Comparison of ENCODE assay signal across 1 cellular context in the genomic region with DNA sequence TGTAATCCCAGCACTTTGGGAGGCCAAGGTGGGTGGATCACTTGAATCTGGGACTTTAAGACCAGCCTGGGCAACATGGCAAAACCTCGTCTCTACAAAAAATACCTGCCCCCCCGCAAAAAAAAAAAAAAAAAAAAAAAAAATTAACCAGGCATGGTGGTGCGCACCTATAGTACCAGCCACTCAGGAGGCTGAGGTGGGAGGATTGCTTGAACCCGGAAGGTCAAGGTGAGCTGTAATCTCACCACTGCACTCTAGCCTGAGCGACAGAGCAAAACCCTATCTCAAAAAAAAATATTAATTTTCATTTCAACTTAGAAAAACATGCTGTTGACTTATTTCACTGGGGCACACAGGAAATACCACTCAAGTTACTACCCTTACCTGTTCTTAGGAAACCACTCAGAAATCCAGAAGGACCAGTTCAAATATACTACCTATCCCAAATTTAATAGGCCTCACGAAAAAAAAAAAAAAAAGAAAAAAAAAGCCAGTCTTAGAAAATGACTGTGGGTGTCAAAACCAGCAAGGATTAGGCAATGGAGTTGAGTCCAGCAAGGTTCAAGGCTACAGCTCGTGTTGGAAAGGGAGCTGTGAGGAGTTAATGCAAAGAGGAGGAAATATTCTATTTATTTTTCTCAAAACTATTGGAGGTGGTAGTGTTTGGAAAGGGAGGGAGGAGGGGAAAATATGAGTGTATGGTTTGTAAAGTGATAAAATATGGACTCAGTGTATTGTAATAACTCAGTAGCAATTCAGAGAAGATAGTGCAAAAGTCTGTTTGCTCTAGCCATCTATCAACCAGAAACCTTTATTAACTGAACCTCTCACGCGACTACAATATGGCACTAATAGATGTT.
TF ChIP-seq lines count a peak whose summit lies in the region.

No MANE protein-coding gene starts in this region.

TF ChIP-seq in HepG2, 621 proteins besides CTCF, POLR2A, EP300 and RAD21 (continued from another document and continues in another):
- TF ChIP-seq MED13 (CRISPR knock-in tag; IDR thresholded peaks at IDR 0.05) (peak; percentile 52; the same call in 1 of the 2 replicates), SMC3 (IDR thresholded peaks at IDR 0.05; ENCODE audit: low read length) (peak; percentile 44), KMT2A (CRISPR knock-in tag; IDR thresholded peaks at IDR 0.05) (0 out of 2 replicates have a peak, but pooled peaks have one; percentile 37), ZNF746 (CRISPR knock-in tag; IDR thresholded peaks at IDR 0.05) (peak; percentile 57; the same call in 1 of the 2 replicates), ZSCAN20 (CRISPR knock-in tag; IDR thresholded peaks at IDR 0.05; ENCODE audit: borderline replicate concordance) (0 out of 2 replicates have a peak, but pooled peaks have one; percentile 45), ZSCAN12 (CRISPR knock-in tag; IDR thresholded peaks at IDR 0.05) (no peak), ERF (CRISPR knock-in tag; IDR thresholded peaks at IDR 0.05) (0 out of 2 replicates have a peak, but pooled peaks have one; percentile 39), MTF1 (CRISPR knock-in tag; IDR thresholded peaks at IDR 0.05) (no peak), SATB2 (CRISPR knock-in tag; IDR thresholded peaks at IDR 0.05) (peak; percentile 88), FOXJ3 (CRISPR knock-in tag; IDR thresholded peaks at IDR 0.05; ENCODE audit: borderline replicate concordance) (peak; percentile 78; the same call in 1 of the 2 replicates), ELF1 (CRISPR knock-in tag; IDR thresholded peaks at IDR 0.05) (no peak), ZNF337 (CRISPR knock-in tag; IDR thresholded peaks at IDR 0.05; ENCODE audit: borderline replicate concordance, low read depth) (no peak), HCFC1 (IDR thresholded peaks at IDR 0.05; ENCODE audit: low read depth, low read length) (no peak), ZSCAN9 (CRISPR knock-in tag; IDR thresholded peaks at IDR 0.05; ENCODE audit: borderline replicate concordance) (peak; percentile 91; the same call in 1 of the 2 replicates), KDM4B (CRISPR knock-in tag; IDR thresholded peaks at IDR 0.05) (0 out of 2 replicates have a peak, but pooled peaks have one; percentile 24), SETDB1 (CRISPR knock-in tag; IDR thresholded peaks at IDR 0.05; ENCODE audit: borderline replicate concordance) (no peak), HDAC1 (CRISPR knock-in tag; IDR thresholded peaks at IDR 0.05) (peak; percentile 60; the same call in 1 of the 2 replicates), ZKSCAN8 (CRISPR knock-in tag; IDR thresholded peaks at IDR 0.05; ENCODE audit: borderline replicate concordance) (peak; percentile 74; the same call in 1 of the 2 replicates), SCMH1 (CRISPR knock-in tag; IDR thresholded peaks at IDR 0.05; ENCODE audit: borderline replicate concordance) (no peak), ZNF547 (CRISPR knock-in tag; IDR thresholded peaks at IDR 0.05) (no peak), NFE2 (CRISPR knock-in tag; IDR thresholded peaks at IDR 0.05) (no peak), ZNF563 (CRISPR knock-in tag; IDR thresholded peaks at IDR 0.05) (no peak), NFKBIZ (CRISPR knock-in tag; IDR thresholded peaks at IDR 0.05) (peak; percentile 77; the same call in 1 of the 2 replicates), ZBTB3 (CRISPR knock-in tag; IDR thresholded peaks at IDR 0.05; ENCODE audit: borderline replicate concordance, low read depth) (0 out of 2 replicates have a peak, but pooled peaks have one; percentile 64), KAT8 (CRISPR knock-in tag; IDR thresholded peaks at IDR 0.05) (peak; percentile 75; the same call in 1 of the 2 replicates), PRPF4 (IDR thresholded peaks at IDR 0.05; ENCODE audit: low read depth, low read length, poor library complexity, severe bottlenecking) (no peak), ZNF546 (CRISPR knock-in tag; conservative IDR thresholded peaks at IDR 0.05) (no peak), ZNF549 (CRISPR knock-in tag; IDR thresholded peaks at IDR 0.05) (no peak), MEIS1 (CRISPR knock-in tag; IDR thresholded peaks at IDR 0.05; ENCODE audit: borderline replicate concordance) (no peak; the same call in 1 of the 2 replicates), RARA (CRISPR knock-in tag; IDR thresholded peaks at IDR 0.05) (peak; percentile 95), GATAD2A (CRISPR knock-in tag; IDR thresholded peaks at IDR 0.05) (peak; percentile 98), ZNF577 (CRISPR knock-in tag; IDR thresholded peaks at IDR 0.05; ENCODE audit: borderline replicate concordance, low read depth) (no peak), FOXA1 (IDR thresholded peaks at IDR 0.05) (no peak), FOXA1 (CRISPR knock-in tag; IDR thresholded peaks at IDR 0.05) (peak; percentile 63)
- TF ChIP-seq, protein P1, sequence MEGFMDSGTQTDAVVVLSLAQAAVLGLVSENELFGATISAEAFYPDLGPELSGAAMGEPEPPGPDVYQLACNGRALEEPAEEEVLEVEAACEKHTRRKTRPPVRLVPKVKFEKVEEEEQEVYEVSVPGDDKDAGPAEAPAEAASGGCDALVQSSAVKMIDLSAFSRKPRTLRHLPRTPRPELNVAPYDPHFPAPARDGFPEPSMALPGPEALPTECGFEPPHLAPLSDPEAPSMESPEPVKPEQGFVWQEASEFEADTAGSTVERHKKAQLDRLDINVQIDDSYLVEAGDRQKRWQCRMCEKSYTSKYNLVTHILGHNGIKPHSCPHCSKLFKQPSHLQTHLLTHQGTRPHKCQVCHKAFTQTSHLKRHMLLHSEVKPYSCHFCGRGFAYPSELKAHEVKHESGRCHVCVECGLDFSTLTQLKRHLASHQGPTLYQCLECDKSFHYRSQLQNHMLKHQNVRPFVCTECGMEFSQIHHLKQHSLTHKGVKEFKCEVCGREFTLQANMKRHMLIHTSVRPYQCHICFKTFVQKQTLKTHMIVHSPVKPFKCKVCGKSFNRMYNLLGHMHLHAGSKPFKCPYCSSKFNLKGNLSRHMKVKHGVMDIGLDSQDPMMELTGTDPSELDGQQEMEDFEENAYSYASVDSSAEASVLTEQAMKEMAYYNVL (CRISPR knock-in tag; IDR thresholded peaks at IDR 0.05; ENCODE audit: borderline replicate concordance), result peak; percentile 91; the same call in 1 of the 2 replicates
- TF ChIP-seq, protein P2, sequence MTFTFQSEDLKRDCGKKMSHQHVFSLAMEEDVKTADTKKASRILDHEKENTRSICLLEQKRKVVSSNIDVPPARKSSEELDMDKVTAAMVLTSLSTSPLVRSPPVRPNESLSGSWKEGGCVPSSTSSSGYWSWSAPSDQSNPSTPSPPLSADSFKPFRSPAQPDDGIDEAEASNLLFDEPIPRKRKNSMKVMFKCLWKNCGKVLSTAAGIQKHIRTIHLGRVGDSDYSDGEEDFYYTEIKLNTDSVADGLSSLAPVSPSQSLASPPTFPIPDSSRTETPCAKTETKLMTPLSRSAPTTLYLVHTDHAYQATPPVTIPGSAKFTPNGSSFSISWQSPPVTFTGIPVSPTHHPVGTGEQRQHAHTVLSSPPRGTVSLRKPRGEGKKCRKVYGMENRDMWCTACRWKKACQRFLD (CRISPR knock-in tag; IDR thresholded peaks at IDR 0.05; ENCODE audit: borderline replicate concordance), result 0 out of 2 replicates have a peak, but pooled peaks have one; percentile 43
- TF ChIP-seq, protein P3, sequence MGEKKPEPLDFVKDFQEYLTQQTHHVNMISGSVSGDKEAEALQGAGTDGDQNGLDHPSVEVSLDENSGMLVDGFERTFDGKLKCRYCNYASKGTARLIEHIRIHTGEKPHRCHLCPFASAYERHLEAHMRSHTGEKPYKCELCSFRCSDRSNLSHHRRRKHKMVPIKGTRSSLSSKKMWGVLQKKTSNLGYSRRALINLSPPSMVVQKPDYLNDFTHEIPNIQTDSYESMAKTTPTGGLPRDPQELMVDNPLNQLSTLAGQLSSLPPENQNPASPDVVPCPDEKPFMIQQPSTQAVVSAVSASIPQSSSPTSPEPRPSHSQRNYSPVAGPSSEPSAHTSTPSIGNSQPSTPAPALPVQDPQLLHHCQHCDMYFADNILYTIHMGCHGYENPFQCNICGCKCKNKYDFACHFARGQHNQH (CRISPR knock-in tag; IDR thresholded peaks at IDR 0.05), result peak; percentile 86
- TF ChIP-seq, protein P4, sequence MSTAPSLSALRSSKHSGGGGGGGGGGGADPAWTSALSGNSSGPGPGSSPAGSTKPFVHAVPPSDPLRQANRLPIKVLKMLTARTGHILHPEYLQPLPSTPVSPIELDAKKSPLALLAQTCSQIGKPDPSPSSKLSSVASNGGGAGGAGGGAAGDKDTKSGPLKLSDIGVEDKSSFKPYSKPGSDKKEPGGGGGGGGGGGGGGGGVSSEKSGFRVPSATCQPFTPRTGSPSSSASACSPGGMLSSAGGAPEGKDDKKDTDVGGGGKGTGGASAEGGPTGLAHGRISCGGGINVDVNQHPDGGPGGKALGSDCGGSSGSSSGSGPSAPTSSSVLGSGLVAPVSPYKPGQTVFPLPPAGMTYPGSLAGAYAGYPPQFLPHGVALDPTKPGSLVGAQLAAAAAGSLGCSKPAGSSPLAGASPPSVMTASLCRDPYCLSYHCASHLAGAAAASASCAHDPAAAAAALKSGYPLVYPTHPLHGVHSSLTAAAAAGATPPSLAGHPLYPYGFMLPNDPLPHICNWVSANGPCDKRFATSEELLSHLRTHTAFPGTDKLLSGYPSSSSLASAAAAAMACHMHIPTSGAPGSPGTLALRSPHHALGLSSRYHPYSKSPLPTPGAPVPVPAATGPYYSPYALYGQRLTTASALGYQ (CRISPR knock-in tag; IDR thresholded peaks at IDR 0.05), result peak; percentile 84
- TF ChIP-seq, protein P5, sequence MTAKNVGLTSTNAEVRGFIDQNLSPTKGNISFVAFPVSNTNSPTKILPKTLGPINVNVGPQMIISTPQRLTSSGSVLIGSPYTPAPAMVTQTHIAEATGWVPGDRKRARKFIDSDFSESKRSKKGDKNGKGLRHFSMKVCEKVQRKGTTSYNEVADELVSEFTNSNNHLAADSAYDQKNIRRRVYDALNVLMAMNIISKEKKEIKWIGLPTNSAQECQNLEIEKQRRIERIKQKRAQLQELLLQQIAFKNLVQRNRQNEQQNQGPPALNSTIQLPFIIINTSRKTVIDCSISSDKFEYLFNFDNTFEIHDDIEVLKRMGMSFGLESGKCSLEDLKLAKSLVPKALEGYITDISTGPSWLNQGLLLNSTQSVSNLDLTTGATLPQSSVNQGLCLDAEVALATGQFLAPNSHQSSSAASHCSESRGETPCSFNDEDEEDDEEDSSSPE (CRISPR knock-in tag; IDR thresholded peaks at IDR 0.05), result 0 out of 2 replicates have a peak, but pooled peaks have one; percentile 14
- TF ChIP-seq, protein P6, sequence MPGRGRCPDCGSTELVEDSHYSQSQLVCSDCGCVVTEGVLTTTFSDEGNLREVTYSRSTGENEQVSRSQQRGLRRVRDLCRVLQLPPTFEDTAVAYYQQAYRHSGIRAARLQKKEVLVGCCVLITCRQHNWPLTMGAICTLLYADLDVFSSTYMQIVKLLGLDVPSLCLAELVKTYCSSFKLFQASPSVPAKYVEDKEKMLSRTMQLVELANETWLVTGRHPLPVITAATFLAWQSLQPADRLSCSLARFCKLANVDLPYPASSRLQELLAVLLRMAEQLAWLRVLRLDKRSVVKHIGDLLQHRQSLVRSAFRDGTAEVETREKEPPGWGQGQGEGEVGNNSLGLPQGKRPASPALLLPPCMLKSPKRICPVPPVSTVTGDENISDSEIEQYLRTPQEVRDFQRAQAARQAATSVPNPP (CRISPR knock-in tag; IDR thresholded peaks at IDR 0.05), result 0 out of 2 replicates have a peak, but pooled peaks have one; percentile 40
- TF ChIP-seq, protein P7, sequence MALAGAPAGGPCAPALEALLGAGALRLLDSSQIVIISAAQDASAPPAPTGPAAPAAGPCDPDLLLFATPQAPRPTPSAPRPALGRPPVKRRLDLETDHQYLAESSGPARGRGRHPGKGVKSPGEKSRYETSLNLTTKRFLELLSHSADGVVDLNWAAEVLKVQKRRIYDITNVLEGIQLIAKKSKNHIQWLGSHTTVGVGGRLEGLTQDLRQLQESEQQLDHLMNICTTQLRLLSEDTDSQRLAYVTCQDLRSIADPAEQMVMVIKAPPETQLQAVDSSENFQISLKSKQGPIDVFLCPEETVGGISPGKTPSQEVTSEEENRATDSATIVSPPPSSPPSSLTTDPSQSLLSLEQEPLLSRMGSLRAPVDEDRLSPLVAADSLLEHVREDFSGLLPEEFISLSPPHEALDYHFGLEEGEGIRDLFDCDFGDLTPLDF (CRISPR knock-in tag; IDR thresholded peaks at IDR 0.05), result peak; percentile 52; the same call in 1 of the 2 replicates
- TF ChIP-seq, protein P8, sequence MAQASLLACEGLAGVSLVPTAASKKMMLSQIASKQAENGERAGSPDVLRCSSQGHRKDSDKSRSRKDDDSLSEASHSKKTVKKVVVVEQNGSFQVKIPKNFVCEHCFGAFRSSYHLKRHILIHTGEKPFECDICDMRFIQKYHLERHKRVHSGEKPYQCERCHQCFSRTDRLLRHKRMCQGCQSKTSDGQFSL (CRISPR knock-in tag; IDR thresholded peaks at IDR 0.05), result no peak
- TF ChIP-seq, protein P9, sequence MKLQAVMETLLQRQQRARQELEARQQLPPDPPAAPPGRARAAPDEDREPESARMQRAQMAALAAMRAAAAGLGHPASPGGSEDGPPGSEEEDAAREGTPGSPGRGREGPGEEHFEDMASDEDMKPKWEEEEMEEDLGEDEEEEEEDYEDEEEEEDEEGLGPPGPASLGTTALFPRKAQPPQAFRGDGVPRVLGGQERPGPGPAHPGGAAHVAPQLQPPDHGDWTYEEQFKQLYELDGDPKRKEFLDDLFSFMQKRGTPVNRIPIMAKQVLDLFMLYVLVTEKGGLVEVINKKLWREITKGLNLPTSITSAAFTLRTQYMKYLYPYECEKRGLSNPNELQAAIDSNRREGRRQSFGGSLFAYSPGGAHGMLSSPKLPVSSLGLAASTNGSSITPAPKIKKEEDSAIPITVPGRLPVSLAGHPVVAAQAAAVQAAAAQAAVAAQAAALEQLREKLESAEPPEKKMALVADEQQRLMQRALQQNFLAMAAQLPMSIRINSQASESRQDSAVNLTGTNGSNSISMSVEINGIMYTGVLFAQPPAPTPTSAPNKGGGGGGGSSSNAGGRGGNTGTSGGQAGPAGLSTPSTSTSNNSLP (IDR thresholded peaks at IDR 0.05; ENCODE audit: low read depth, low read length), result peak; percentile 53; the same call in 1 of the 2 replicates
- TF ChIP-seq, protein P10, sequence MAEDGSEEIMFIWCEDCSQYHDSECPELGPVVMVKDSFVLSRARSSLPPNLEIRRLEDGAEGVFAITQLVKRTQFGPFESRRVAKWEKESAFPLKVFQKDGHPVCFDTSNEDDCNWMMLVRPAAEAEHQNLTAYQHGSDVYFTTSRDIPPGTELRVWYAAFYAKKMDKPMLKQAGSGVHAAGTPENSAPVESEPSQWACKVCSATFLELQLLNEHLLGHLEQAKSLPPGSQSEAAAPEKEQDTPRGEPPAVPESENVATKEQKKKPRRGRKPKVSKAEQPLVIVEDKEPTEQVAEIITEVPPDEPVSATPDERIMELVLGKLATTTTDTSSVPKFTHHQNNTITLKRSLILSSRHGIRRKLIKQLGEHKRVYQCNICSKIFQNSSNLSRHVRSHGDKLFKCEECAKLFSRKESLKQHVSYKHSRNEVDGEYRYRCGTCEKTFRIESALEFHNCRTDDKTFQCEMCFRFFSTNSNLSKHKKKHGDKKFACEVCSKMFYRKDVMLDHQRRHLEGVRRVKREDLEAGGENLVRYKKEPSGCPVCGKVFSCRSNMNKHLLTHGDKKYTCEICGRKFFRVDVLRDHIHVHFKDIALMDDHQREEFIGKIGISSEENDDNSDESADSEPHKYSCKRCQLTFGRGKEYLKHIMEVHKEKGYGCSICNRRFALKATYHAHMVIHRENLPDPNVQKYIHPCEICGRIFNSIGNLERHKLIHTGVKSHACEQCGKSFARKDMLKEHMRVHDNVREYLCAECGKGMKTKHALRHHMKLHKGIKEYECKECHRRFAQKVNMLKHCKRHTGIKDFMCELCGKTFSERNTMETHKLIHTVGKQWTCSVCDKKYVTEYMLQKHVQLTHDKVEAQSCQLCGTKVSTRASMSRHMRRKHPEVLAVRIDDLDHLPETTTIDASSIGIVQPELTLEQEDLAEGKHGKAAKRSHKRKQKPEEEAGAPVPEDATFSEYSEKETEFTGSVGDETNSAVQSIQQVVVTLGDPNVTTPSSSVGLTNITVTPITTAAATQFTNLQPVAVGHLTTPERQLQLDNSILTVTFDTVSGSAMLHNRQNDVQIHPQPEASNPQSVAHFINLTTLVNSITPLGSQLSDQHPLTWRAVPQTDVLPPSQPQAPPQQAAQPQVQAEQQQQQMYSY (CRISPR knock-in tag; IDR thresholded peaks at IDR 0.05), result peak; percentile 35; the same call in 1 of the 2 replicates
